Comparison of ENCODE assay signal across 7 cellular contexts in genomic region chr6:149755300-149756260, GRCh38. TPM values are rescaled to one million over a fixed set of nuclear protein-coding genes. Genes with fewer than 3 reads are reported as not detected.
DNase-seq lines count a peak whose midpoint lies in the region; ATAC-seq and TF ChIP-seq lines count a peak whose summit lies in the region.

No MANE protein-coding gene starts in this region.

- peak; percentile 88 for ATAC-seq in GM19395 (IDR thresholded peaks at IDR 0.05; ENCODE audit: unreplicated experiment)
- peak; percentile 76 for ATAC-seq in HG02885 (IDR thresholded peaks at IDR 0.05; ENCODE audit: poor library complexity, unreplicated experiment)

- intact Hi-C loops in activated T-helper 2 cell treated with anti-CD3 and anti-CD28 coated beads, Interferon-gamma antibody, Interleukin-2, Interleukin-4, amounts not matched to agents 10 μg/mL and 5 μg/mL and 100 μg/mL, durations not matched to agents 14 hours and 24 hours and 36 hours (cut with micrococcal nuclease) = no loop called here

- H3K27ac Mint-ChIP-seq in activated T-helper 2 cell treated with anti-CD3 and anti-CD28 coated beads, Interferon-gamma antibody, Interleukin-2, Interleukin-4, amounts not matched to agents 10 μg/mL and 5 μg/mL and 100 μg/mL, durations not matched to agents 14 hours and 24 hours and 36 hours = peak overlapping the region; percentile 1
- peak overlapping the region; percentile 8 for H3K27ac Mint-ChIP-seq in progenitor cell of endocrine pancreas

- H3K4me1 Mint-ChIP-seq in activated T-helper 2 cell treated with anti-CD3 and anti-CD28 coated beads, Interferon-gamma antibody, Interleukin-2, Interleukin-4, amounts not matched to agents 10 μg/mL and 5 μg/mL and 100 μg/mL, durations not matched to agents 14 hours and 24 hours and 36 hours (ENCODE audit: low read depth) = peaks cover 17% of the 10 kb centered on the region
- H3K4me1 Mint-ChIP-seq in progenitor cell of endocrine pancreas (ENCODE audit: low read depth) = peaks cover 4% of the 10 kb centered on the region

- H3K4me3 Mint-ChIP-seq in activated T-helper 2 cell treated with anti-CD3 and anti-CD28 coated beads, Interferon-gamma antibody, Interleukin-2, Interleukin-4, amounts not matched to agents 10 μg/mL and 5 μg/mL and 100 μg/mL, durations not matched to agents 14 hours and 24 hours and 36 hours (ENCODE audit: low read depth) = no peak overlapping the region
- no peak overlapping the region for H3K4me3 Mint-ChIP-seq in progenitor cell of endocrine pancreas (ENCODE audit: low read depth)

- no peaks in the 10 kb centered on the region for H3K27me3 Mint-ChIP-seq in activated T-helper 2 cell treated with anti-CD3 and anti-CD28 coated beads, Interferon-gamma antibody, Interleukin-2, Interleukin-4, amounts not matched to agents 10 μg/mL and 5 μg/mL and 100 μg/mL, durations not matched to agents 14 hours and 24 hours and 36 hours (ENCODE audit: low read depth)
- H3K27me3 Mint-ChIP-seq in progenitor cell of endocrine pancreas = no peaks in the 10 kb centered on the region

- no peaks in the 10 kb centered on the region for H3K9me3 Mint-ChIP-seq in activated T-helper 2 cell treated with anti-CD3 and anti-CD28 coated beads, Interferon-gamma antibody, Interleukin-2, Interleukin-4, amounts not matched to agents 10 μg/mL and 5 μg/mL and 100 μg/mL, durations not matched to agents 14 hours and 24 hours and 36 hours
- no peaks in the 10 kb centered on the region for H3K9me3 Mint-ChIP-seq in progenitor cell of endocrine pancreas (ENCODE audit: low read depth)

- DNase-seq in activated T-helper 2 cell treated with anti-CD3 and anti-CD28 coated beads, Interferon-gamma antibody, Interleukin-2, Interleukin-4, amounts not matched to agents 10 μg/mL and 5 μg/mL and 100 μg/mL, durations not matched to agents 14 hours and 24 hours and 36 hours (ENCODE audit: low spot score) = no peak
- DNase-seq in progenitor cell of endocrine pancreas (ENCODE audit: low spot score, unreplicated experiment) (no peak), NCI-H1048 (lab: John Stamatoyannopoulos, UW) (no peak), NCI-H2081 (lab: John Stamatoyannopoulos, UW) (no peak)
- DNase-seq in activated CD4-positive, CD25-positive, alpha-beta regulatory T cell treated with anti-CD3 and anti-CD28 coated beads, Interleukin-2, amount 50 U/mL, for 72 hours = no peak

- H3K36me3 Mint-ChIP-seq in activated T-helper 2 cell treated with anti-CD3 and anti-CD28 coated beads, Interferon-gamma antibody, Interleukin-2, Interleukin-4, amounts not matched to agents 10 μg/mL and 5 μg/mL and 100 μg/mL, durations not matched to agents 14 hours and 24 hours and 36 hours (ENCODE audit: low read depth) = peaks cover 27% of the 10 kb centered on the region
- H3K36me3 Mint-ChIP-seq in progenitor cell of endocrine pancreas (ENCODE audit: insufficient read depth) = peaks cover 2% of the 10 kb centered on the region

- TF ChIP-seq CTCF in progenitor cell of endocrine pancreas (IDR thresholded peaks at IDR 0.05; ENCODE audit: unreplicated experiment) = no peak

RNA-seq across cellular contexts. Expression of gene PCMT1, which starts 6.0 kb away (rescaled TPM):
- 112 TPM in 2 replicates for total RNA-seq in activated T-helper 2 cell treated with anti-CD3 and anti-CD28 coated beads, Interferon-gamma antibody, Interleukin-2, Interleukin-4, amounts not matched to agents 10 μg/mL and 5 μg/mL and 100 μg/mL, durations not matched to agents 14 hours and 24 hours and 36 hours
- 63.1 and 63.5 TPM in 2 replicates for total RNA-seq in progenitor cell of endocrine pancreas

RNA-seq across cellular contexts. Expression of gene NUP43, which starts 9.3 kb away (rescaled TPM):
- total RNA-seq in activated T-helper 2 cell treated with anti-CD3 and anti-CD28 coated beads, Interferon-gamma antibody, Interleukin-2, Interleukin-4, amounts not matched to agents 10 μg/mL and 5 μg/mL and 100 μg/mL, durations not matched to agents 14 hours and 24 hours and 36 hours = 70.8 and 80.6 TPM in 2 replicates
- total RNA-seq in progenitor cell of endocrine pancreas = 58.0 and 60.8 TPM in 2 replicates

RNA-seq across cellular contexts. Expression of gene LATS1, which starts 37.7 kb away (rescaled TPM):
- total RNA-seq in activated T-helper 2 cell treated with anti-CD3 and anti-CD28 coated beads, Interferon-gamma antibody, Interleukin-2, Interleukin-4, amounts not matched to agents 10 μg/mL and 5 μg/mL and 100 μg/mL, durations not matched to agents 14 hours and 24 hours and 36 hours = 27.8 and 28.4 TPM in 2 replicates
- total RNA-seq in progenitor cell of endocrine pancreas = 40.5 and 41.8 TPM in 2 replicates
